ENCODE assay signal across 8 cellular contexts in genomic region chrX:89757767-89758166, GRCh38.
A peak's percentile ranks its signal among the peaks of the same experiment; 100 is the strongest.
DNase-seq lines count a peak whose midpoint lies in the region; ATAC-seq and TF ChIP-seq lines count a peak whose summit lies in the region.
"Not testable (repeated sequence)": the region's sequence is repeated elsewhere in the genome, so short reads cannot be mapped to it uniquely, and the experiment has no call there.

No MANE protein-coding gene starts in this region.

- not testable (repeated sequence) for H3K9me2 ChIP-seq in OCI-LY7 (ENCODE audit: insufficient read depth, low read length)

- in situ Hi-C loops in GM13977 (cut with MboI; ENCODE audit: low pct_unique_long_range_greater_than_20kb, low sequenced_read_pairs, unreplicated experiment): not testable (repeated sequence)

- H3K4me3 ChIP-seq in BJ (ENCODE audit: low read depth, low read length); OCI-LY7 (ENCODE audit: low read depth, low read length, poor library complexity, severe bottlenecking); ascending aorta; fibroblast of mammary gland (ENCODE audit: control insufficient read depth, low read depth, low read length); right lobe of liver: not testable (repeated sequence)

- H3K27me3 ChIP-seq in BJ (ENCODE audit: control insufficient read depth, insufficient read depth, low read length); ascending aorta; right lobe of liver: not testable (repeated sequence)

- TF ChIP-seq CTCF in BJ (IDR thresholded peaks at IDR 0.05; ENCODE audit: insufficient read depth, low read depth, low read length): peak; percentile 11; the same call in 1 of the 2 replicates
- peak; percentile 57 for TF ChIP-seq CTCF in GM13977 (IDR thresholded peaks at IDR 0.05; ENCODE audit: extremely low read depth, insufficient read depth, missing control alignments)
- TF ChIP-seq CTCF in OCI-LY7 (conservative IDR thresholded peaks at IDR 0.05; ENCODE audit: low read length): peak; percentile 61
- peak in 2 of 3 experiments; percentile 52 for TF ChIP-seq CTCF in ascending aorta (IDR thresholded peaks at IDR 0.05)
- TF ChIP-seq CTCF in fibroblast of mammary gland (conservative IDR thresholded peaks at IDR 0.05; ENCODE audit: control insufficient read depth, insufficient read depth, low read depth, low read length): peak; percentile 39
- peak; percentile 38 to 70 (median 66) for TF ChIP-seq CTCF in right lobe of liver (IDR thresholded peaks at IDR 0.05)

- intact Hi-C loops in OCI-LY7 (cut with micrococcal nuclease; ENCODE audit: unreplicated experiment); ascending aorta (cut with DNase I); right lobe of liver (cut with DNase I): not testable (repeated sequence)

- not testable (repeated sequence) for H3K36me3 ChIP-seq in BJ (ENCODE audit: control insufficient read depth, insufficient read depth, low read length); OCI-LY7 (ENCODE audit: insufficient read depth, low read length); ascending aorta; right lobe of liver

- not testable (repeated sequence) for BruUV-seq in OCI-LY7 (replicated peaks; lab: Mats Ljungman, UMichigan)

- not testable (repeated sequence) for H3K27ac ChIP-seq in OCI-LY7 (ENCODE audit: low read depth, low read length, poor library complexity, severe bottlenecking); ascending aorta; right lobe of liver

- CTCF ChIA-PET in BJ (lab: Yijun Ruan, JAX); OCI-LY7 (lab: Charles Lee; ENCODE audit: unreplicated experiment): not testable (repeated sequence)

- not testable (repeated sequence) for H3K4me1 ChIP-seq in OCI-LY7 (ENCODE audit: insufficient read depth, low read length, poor library complexity, severe bottlenecking); ascending aorta; right lobe of liver

- TF ChIP-seq POLR2A in right lobe of liver (IDR thresholded peaks at IDR 0.05): not testable (repeated sequence)

- not testable (repeated sequence) for H2AFZ ChIP-seq in OCI-LY7 (ENCODE audit: low read length)

- DNase-seq in BJ (ENCODE audit: low read depth); GM13977 (ENCODE audit: low spot score); ascending aorta (ENCODE audit: low spot score in 2 of 2); right lobe of liver: not testable (repeated sequence)
- DNase-seq in M059J (ENCODE audit: low read depth) (peak; percentile 1), OCI-LY7 (ENCODE audit: low spot score) (peak; percentile 27), fibroblast of mammary gland (ENCODE audit: low read depth) (peak; percentile 6), superior temporal gyrus (ENCODE audit: extremely low spot score) (peak; percentile 10)

- POLR2A ChIA-PET in BJ (lab: Charles Lee); OCI-LY7 (lab: Charles Lee): not testable (repeated sequence)

- ATAC-seq in right lobe of liver: peak in 2 of 4 donors; percentile 39 to 51

- not testable (repeated sequence) for H3K9me3 ChIP-seq in OCI-LY7 (ENCODE audit: low read length); ascending aorta; right lobe of liver

- not testable (repeated sequence) for H4K20me1 ChIP-seq in OCI-LY7 (ENCODE audit: insufficient read depth, low read length)

- WGBS in right lobe of liver (ENCODE audit: insufficient coverage, low coverage, low lambda C conversion rate, missing lambda C conversion rate): 5% methylated on average over 1 of the region's 1 CpG

- H3K79me2 ChIP-seq in OCI-LY7 (ENCODE audit: insufficient read depth, low read depth, low read length): not testable (repeated sequence)

- H3K4me2 ChIP-seq in OCI-LY7 (ENCODE audit: low read length): not testable (repeated sequence)

Comparison
In these comparisons a context has a peak if more than half of its experiments do, and no peak if none do; other contexts are left out.
1. CTCF ChIP-seq: peak in every context shown above with its lines; median percentile 66 in right lobe of liver; 61 in OCI-LY7; 57 in GM13977; 52 in ascending aorta; 39 in fibroblast of mammary gland; 11 in BJ.